Comparison of ENCODE assay signal across 21 cellular contexts in the genomic region with DNA sequence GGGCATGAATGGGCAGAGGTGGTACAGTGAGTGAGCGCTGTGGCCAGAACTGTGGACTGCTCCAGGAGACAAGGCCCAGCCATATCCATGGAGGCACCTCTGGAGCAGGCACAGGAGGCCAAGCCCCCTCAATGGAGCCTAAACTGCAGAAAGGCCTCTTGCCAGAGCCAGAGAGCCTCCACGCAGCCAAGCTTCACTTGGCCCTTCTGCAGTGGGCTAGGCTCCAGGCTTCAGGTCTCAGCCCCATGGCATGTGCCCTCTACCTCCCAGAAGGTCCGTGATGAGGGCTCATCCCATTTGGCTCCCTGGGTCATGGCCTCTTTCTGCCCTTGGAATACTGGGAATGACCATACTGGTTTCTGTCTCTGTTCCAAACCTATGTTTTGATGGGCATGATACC. TPM values are rescaled to one million over a fixed set of nuclear protein-coding genes. Genes with fewer than 3 reads are reported as not detected.
"Had no signal": no experiment of that assay in that cellular context is flagged by ENCODE, and none has a peak within 500 bp of the region (broad histone marks: within the 10 kb centered on the region; RNA-seq: fewer than 3 reads in every experiment).

No MANE protein-coding gene starts in this region.

- H3K27ac ChIP-seq: breast epithelium, epithelial cell of prostate, prostate gland, spleen had no signal

- H3K4me3 ChIP-seq: breast epithelium, gastroesophageal sphincter, lung, prostate gland, spleen, tibial nerve had no signal

- H3K27me3 ChIP-seq: breast epithelium, gastroesophageal sphincter, spleen, tibial nerve had no signal

- H3K36me3 ChIP-seq: breast epithelium, gastroesophageal sphincter, prostate gland, spleen, tibial nerve had no signal

- DNase-seq: activated CD4-positive, alpha-beta memory T cell treated with anti-CD3 and anti-CD28 coated beads, Interleukin-2, amount 10 ng/mL, durations not matched to agents 7 days and 5 days; activated CD4-positive, alpha-beta T cell treated with anti-CD3 and anti-CD28 coated beads, Interleukin-2, amount 10 ng/mL, durations not matched to agents 24 days and 14 days; activated CD8-positive, alpha-beta memory T cell treated with anti-CD3 and anti-CD28 coated beads, Interleukin-2, amount 10 ng/mL, durations not matched to agents 7 days and 5 days; activated effector memory CD4-positive, alpha-beta T cell treated with anti-CD3 and anti-CD28 coated beads, Interleukin-2, amount 50 U/mL, for 16 hours; activated T-cell treated with anti-CD3 and anti-CD28 coated beads for 4 hours; cerebellar nuclear complex; cortex of kidney; head of caudate nucleus; islet precursor cell; left colon; naive thymus-derived CD4-positive, alpha-beta T cell; spleen; stimulated activated CD4-positive, alpha-beta T cell treated with anti-CD3 and anti-CD28 coated beads, Interleukin-4, amount 100 ng/mL, for 1 hour; stimulated activated naive CD4-positive, alpha-beta T cell treated with Interleukin-2 at 50 U/mL for 16 hours had no signal

- H3K4me1 ChIP-seq: breast epithelium, prostate gland, spleen had no signal

- ATAC-seq: activated CD8-positive, alpha-beta memory T cell treated with anti-CD3 and anti-CD28 coated beads, Interleukin-2, amount 10 ng/mL, durations not matched to agents 7 days and 5 days; left colon; naive thymus-derived CD4-positive, alpha-beta T cell had no signal

- H3K9me3 ChIP-seq: breast epithelium, gastroesophageal sphincter, prostate gland, spleen, tibial nerve had no signal

RNA-seq across cellular contexts. Expression of a gene that starts 8.9 kb away (rescaled TPM):
- total RNA-seq: activated CD4-positive, alpha-beta memory T cell treated with anti-CD3 and anti-CD28 coated beads, Interleukin-2, amount 10 ng/mL, durations not matched to agents 7 days and 5 days; activated CD4-positive, alpha-beta T cell treated with anti-CD3 and anti-CD28 coated beads, Interleukin-2, amount 10 ng/mL, durations not matched to agents 24 days and 14 days; activated CD8-positive, alpha-beta memory T cell treated with anti-CD3 and anti-CD28 coated beads, Interleukin-2, amount 10 ng/mL, durations not matched to agents 7 days and 5 days; T-helper 2 cell treated with Interferon-gamma antibody and Interleukin-4, amounts not matched to agents 100 ng/mL and 5 ng/mL, for 36 hours had no signal
- polyA plus RNA-seq: naive thymus-derived CD4-positive, alpha-beta T cell had no signal
